Comparison of ENCODE assay signal across 18 cellular contexts in genomic region chr3:12962292-12962691, GRCh38.
A peak's percentile ranks its signal among the peaks of the same experiment; 100 is the strongest.
DNase-seq lines count a peak whose midpoint lies in the region; ATAC-seq and TF ChIP-seq lines count a peak whose summit lies in the region.
"Had no signal": no experiment of that assay in that cellular context is flagged by ENCODE, and none has a peak within 500 bp of the region (broad histone marks: within the 10 kb centered on the region; RNA-seq: fewer than 3 reads in every experiment).

No MANE protein-coding gene starts in this region.

- H3K9me3 Mint-ChIP-seq in T-helper 1 cell treated with Interleukin-12 subunit alpha and Interleukin-12 subunit beta and Interleukin-4 antibody, amounts not matched to agents 30 μg/mL and 1 μg/mL, for 36 hours, result no peaks in the 10 kb centered on the region
- H3K9me3 Mint-ChIP-seq in CD8-positive, alpha-beta memory T cell, result no peaks in the 10 kb centered on the region
- no peaks in the 10 kb centered on the region for H3K9me3 Mint-ChIP-seq in central memory CD8-positive, alpha-beta T cell
- no peaks in the 10 kb centered on the region for H3K9me3 Mint-ChIP-seq in nephron progenitor cell
- H3K9me3 Mint-ChIP-seq: activated CD4-positive, alpha-beta T cell treated with anti-CD3 and anti-CD28 coated beads, Interleukin-2, amount 10 ng/mL, durations not matched to agents 24 days and 14 days had no signal

- CTCF ChIA-PET in CD8-positive, alpha-beta memory T cell (lab: Charles Lee), result interaction anchor here (2.1 kb wide), 1 partner anchor 22 kb away, joined by 7 read pairs; no protein-coding TSS in a partner anchor

- POLR2A ChIA-PET in CD8-positive, alpha-beta memory T cell (lab: Charles Lee), result no interaction called here

- H3K4me1 Mint-ChIP-seq in T-helper 1 cell treated with Interleukin-12 subunit alpha and Interleukin-12 subunit beta and Interleukin-4 antibody, amounts not matched to agents 30 μg/mL and 1 μg/mL, for 36 hours (ENCODE audit: low read depth), result peaks cover 70% of the 10 kb centered on the region
- H3K4me1 Mint-ChIP-seq in CD8-positive, alpha-beta memory T cell, result peaks cover 76 to 94% (median 93%) of the 10 kb centered on the region in 3 donors
- H3K4me1 Mint-ChIP-seq in central memory CD8-positive, alpha-beta T cell, result peaks cover 84% of the 10 kb centered on the region
- H3K4me1 Mint-ChIP-seq in nephron progenitor cell, result peaks cover 68% of the 10 kb centered on the region

- no peaks in the 10 kb centered on the region for H3K27me3 ChIP-seq in CD8-positive, alpha-beta memory T cell (ENCODE audit: insufficient read depth, low read length, poor library complexity, severe bottlenecking)
- no peaks in the 10 kb centered on the region for H3K27me3 ChIP-seq in thyroid gland
- H3K27me3 ChIP-seq: transverse colon had no signal

- no peaks in the 10 kb centered on the region for H3K27me3 Mint-ChIP-seq in T-helper 1 cell treated with Interleukin-12 subunit alpha and Interleukin-12 subunit beta and Interleukin-4 antibody, amounts not matched to agents 30 μg/mL and 1 μg/mL, for 36 hours (ENCODE audit: low read depth)
- H3K27me3 Mint-ChIP-seq in CD8-positive, alpha-beta memory T cell, result no peaks in the 10 kb centered on the region
- H3K27me3 Mint-ChIP-seq in central memory CD8-positive, alpha-beta T cell, result no peaks in the 10 kb centered on the region
- H3K27me3 Mint-ChIP-seq in nephron progenitor cell (ENCODE audit: low read depth, poor library complexity), result no peaks in the 10 kb centered on the region

- H3K36me3 ChIP-seq in CD8-positive, alpha-beta memory T cell (ENCODE audit: insufficient read depth, low read length), result no peaks in the 10 kb centered on the region
- no peaks in the 10 kb centered on the region for H3K36me3 ChIP-seq in thyroid gland
- H3K36me3 ChIP-seq: transverse colon had no signal

- H3K4me3 ChIP-seq in CD8-positive, alpha-beta memory T cell (ENCODE audit: low read length), result no peak overlapping the region
- H3K4me3 ChIP-seq in thyroid gland (replicated peaks in 1 of 3), result no peak overlapping the region
- H3K4me3 ChIP-seq: transverse colon had no signal

- no peak for ATAC-seq in central memory CD8-positive, alpha-beta T cell (replicated peaks; ENCODE audit: extremely low read depth, poor library complexity, severe bottlenecking)
- ATAC-seq: Panc1 had no signal

- DNase-seq in T-helper 1 cell, result no peak
- DNase-seq in CD8-positive, alpha-beta memory T cell, result no peak
- no peak for DNase-seq in central memory CD8-positive, alpha-beta T cell (ENCODE audit: low spot score in 2 of 2)
- DNase-seq in nephron progenitor cell, result no peak
- no peak for DNase-seq in thyroid gland
- DNase-seq in HuH-7.5 (ENCODE audit: low spot score), result no peak
- no peak for DNase-seq in effector CD4-positive, alpha-beta T cell
- DNase-seq: activated CD4-positive, alpha-beta T cell treated with anti-CD3 and anti-CD28 coated beads, Interleukin-2, amount 10 ng/mL, durations not matched to agents 24 days and 14 days; activated T-cell treated with anti-CD3 and anti-CD28 coated beads, Interleukin-2, amount 50 U/mL, for 1 hour; H7; NCI-H1105 treated with DMSO at 0.1 percent for 48 hours; NCI-H2171 treated with DMSO at 0.1 percent for 48 hours; NCI-H82; SK-N-SH; transverse colon had no signal

- TF ChIP-seq CTCF in nephron progenitor cell (IDR thresholded peaks at IDR 0.05) (no peak), thyroid gland (IDR thresholded peaks at IDR 0.05) (no peak)

- peak overlapping the region; percentile 36 for H3K27ac Mint-ChIP-seq in T-helper 1 cell treated with Interleukin-12 subunit alpha and Interleukin-12 subunit beta and Interleukin-4 antibody, amounts not matched to agents 30 μg/mL and 1 μg/mL, for 36 hours
- peak overlapping the region in 6 of 8 donors; percentile 41 to 95 (median 76) for H3K27ac Mint-ChIP-seq in CD8-positive, alpha-beta memory T cell
- H3K27ac Mint-ChIP-seq in central memory CD8-positive, alpha-beta T cell (ENCODE audit: low read depth), result peak overlapping the region; percentile 56
- H3K27ac Mint-ChIP-seq in nephron progenitor cell, result peak overlapping the region; percentile 40

- H3K4me3 Mint-ChIP-seq in T-helper 1 cell treated with Interleukin-12 subunit alpha and Interleukin-12 subunit beta and Interleukin-4 antibody, amounts not matched to agents 30 μg/mL and 1 μg/mL, for 36 hours, result no peak overlapping the region
- H3K4me3 Mint-ChIP-seq in CD8-positive, alpha-beta memory T cell, result peak overlapping the region in 2 of 7 donors; percentile 23 to 65
- peak overlapping the region; percentile 64 for H3K4me3 Mint-ChIP-seq in central memory CD8-positive, alpha-beta T cell
- H3K4me3 Mint-ChIP-seq in nephron progenitor cell, result no peak overlapping the region

- TF ChIP-seq POLR2A in thyroid gland (IDR thresholded peaks at IDR 0.05), result no peak

- H3K4me1 ChIP-seq in CD8-positive, alpha-beta memory T cell (ENCODE audit: insufficient read depth, low read length), result peaks cover 91% of the 10 kb centered on the region
- H3K4me1 ChIP-seq in thyroid gland, result peaks cover 26 to 66% of the 10 kb centered on the region in 2 donors

- 75 to 87% methylated on average over 3 of the region's 3 CpGs for WGBS in thyroid gland, 2 donors

- peaks cover 15% of the 10 kb centered on the region for H3K36me3 Mint-ChIP-seq in T-helper 1 cell treated with Interleukin-12 subunit alpha and Interleukin-12 subunit beta and Interleukin-4 antibody, amounts not matched to agents 30 μg/mL and 1 μg/mL, for 36 hours (ENCODE audit: low read depth)
- peaks cover 0 to 46% (median 5%) of the 10 kb centered on the region in 3 donors for H3K36me3 Mint-ChIP-seq in CD8-positive, alpha-beta memory T cell
- peaks cover 4% of the 10 kb centered on the region for H3K36me3 Mint-ChIP-seq in central memory CD8-positive, alpha-beta T cell (ENCODE audit: insufficient read depth)
- H3K36me3 Mint-ChIP-seq in nephron progenitor cell (ENCODE audit: low read depth), result no peaks in the 10 kb centered on the region

- no peaks in the 10 kb centered on the region for H3K9me3 ChIP-seq in CD8-positive, alpha-beta memory T cell (ENCODE audit: low read length)
- no peaks in the 10 kb centered on the region for H3K9me3 ChIP-seq in thyroid gland
- H3K9me3 ChIP-seq: SK-N-SH, transverse colon had no signal

- intact Hi-C loops in thyroid gland (cut with DNase I), result no loop called here

- no peak overlapping the region for H3K27ac ChIP-seq in CD8-positive, alpha-beta memory T cell (ENCODE audit: low read depth, low read length)
- no peak overlapping the region for H3K27ac ChIP-seq in thyroid gland
- H3K27ac ChIP-seq: C4-2B, transverse colon had no signal
